8 cellular contexts compared by ENCODE assay signal in genomic region chr11:102268985-102269470, GRCh38. TPM values are rescaled to one million over a fixed set of nuclear protein-coding genes. Genes with fewer than 3 reads are reported as not detected.
DNase-seq lines count a peak whose midpoint lies in the region; ATAC-seq and TF ChIP-seq lines count a peak whose summit lies in the region.

No MANE protein-coding gene starts in this region.

- TF ChIP-seq POLR2A in esophagus muscularis mucosa (IDR thresholded peaks at IDR 0.05; ENCODE audit: low read depth): no peak

- ATAC-seq in Panc1 (no peak), GM19351 (IDR thresholded peaks at IDR 0.05; ENCODE audit: unreplicated experiment) (no peak), HG02973 (IDR thresholded peaks at IDR 0.05; ENCODE audit: unreplicated experiment) (no peak), GM21381 (IDR thresholded peaks at IDR 0.05; ENCODE audit: unreplicated experiment) (no peak)

- POLR2A ChIA-PET in Panc1 (lab: Charles Lee): interaction anchor here (0.6 kb wide), 1 partner anchor 125 kb away, joined by 3 read pairs; no protein-coding TSS in a partner anchor

- intact Hi-C loops in Panc1 (cut with micrococcal nuclease; ENCODE audit: unreplicated experiment): no loop called here
- intact Hi-C loops in esophagus muscularis mucosa (cut with DNase I): loop anchor here (5.0 kb wide), 2 partner anchors 157 to 257 kb away; partner anchors contain the start of gene YAP1

- no peak overlapping the region for H3K9ac ChIP-seq in rectal smooth muscle tissue (ENCODE audit: low read length)

- DNase-seq in Panc1 (ENCODE audit: low read depth, low spot score): no peak
- DNase-seq in esophagus muscularis mucosa (ENCODE audit: extremely low spot score): no peak
- no peak for DNase-seq in stimulated activated CD4-positive, alpha-beta T cell treated with anti-CD3 and anti-CD28 coated beads, Interleukin-1b, Interleukin-23, amount 100 ng/mL, for 48 hours

- CTCF ChIA-PET in Panc1 (lab: Charles Lee): interaction anchor here (1.0 to 1.1 kb wide), 2 partner anchors 11 to 18 kb away, joined by 3 to 7 read pairs; no protein-coding TSS in a partner anchor

- H3K4me3 ChIP-seq in GM08714 (ENCODE audit: low read length): peak overlapping the region; percentile 33; the same call in 1 of the 2 replicates
- peak overlapping the region; percentile 57 to 96 for H3K4me3 ChIP-seq in Panc1 (ENCODE audit: low read depth in 2 of 2, low read length in 2 of 2)
- peak overlapping the region; percentile 47 to 58 (median 50) for H3K4me3 ChIP-seq in esophagus muscularis mucosa
- peak overlapping the region; percentile 68 for H3K4me3 ChIP-seq in rectal smooth muscle tissue (ENCODE audit: low read length)

- TF ChIP-seq EP300 in esophagus muscularis mucosa (IDR thresholded peaks at IDR 0.05): no peak

- BruUV-seq in Panc1 (replicated peaks; lab: Mats Ljungman, UMichigan): no TSS peak

- H3K27me3 ChIP-seq in Panc1 (ENCODE audit: control insufficient read depth, insufficient read depth, low read length) (no peaks in the 10 kb centered on the region), esophagus muscularis mucosa (no peaks in the 10 kb centered on the region), rectal smooth muscle tissue (ENCODE audit: control insufficient read depth, insufficient read depth, low read length) (no peaks in the 10 kb centered on the region)

- peaks cover 25% of the 10 kb centered on the region for H3K4me1 ChIP-seq in Panc1 (ENCODE audit: control insufficient read depth, insufficient read depth, low read length)
- H3K4me1 ChIP-seq in esophagus muscularis mucosa: peaks cover 6 to 16% (median 14%) of the 10 kb centered on the region in 4 donors
- H3K4me1 ChIP-seq in rectal smooth muscle tissue (ENCODE audit: control insufficient read depth, insufficient read depth, low read length): no peaks in the 10 kb centered on the region

- in situ Hi-C loops in Panc1 (cut with HindIII; ENCODE audit: low pct_unique_long_range_greater_than_20kb, low sequenced_read_pairs): no loop called here

- 19% methylated on average over 6 of the region's 6 CpGs for WGBS in esophagus muscularis mucosa

- TF ChIP-seq CTCF in Panc1 (IDR thresholded peaks at IDR 0.05) (peak; percentile 42; the same call in 1 of the 2 replicates), esophagus muscularis mucosa (IDR thresholded peaks at IDR 0.05) (peak in 1 of 3 experiments; percentile 5)

- H3K9me3 ChIP-seq in Panc1 (ENCODE audit: control insufficient read depth, insufficient read depth, low read depth, low read length): no peaks in the 10 kb centered on the region
- no peaks in the 10 kb centered on the region for H3K9me3 ChIP-seq in esophagus muscularis mucosa

- no peaks in the 10 kb centered on the region for H3K36me3 ChIP-seq in Panc1 (ENCODE audit: control insufficient read depth, insufficient read depth, low read length)
- H3K36me3 ChIP-seq in esophagus muscularis mucosa: no peaks in the 10 kb centered on the region
- H3K36me3 ChIP-seq in rectal smooth muscle tissue (ENCODE audit: control insufficient read depth, insufficient read depth, low read length): no peaks in the 10 kb centered on the region

- peak overlapping the region; percentile 81 for H3K27ac ChIP-seq in Panc1 (ENCODE audit: low read length)
- peak overlapping the region in 1 of 4 donors; percentile 40 for H3K27ac ChIP-seq in esophagus muscularis mucosa (replicated peaks in 1 of 4)
- H3K27ac ChIP-seq in rectal smooth muscle tissue (ENCODE audit: low read depth, low read length): no peak overlapping the region

RNA-seq across cellular contexts. Expression of gene BIRC3, which starts 48.3 kb away (rescaled TPM):
- 65.4 TPM for total RNA-seq in Panc1 (2021; ENCODE audit: unreplicated experiment)
- polyA plus RNA-seq in Panc1 (2012; ENCODE audit: insufficient read length): 29.2 TPM
- 10 to 100 TPM in 3 of 4 donors, 1 to 10 TPM in 1; 10.0 to 13.7 (median 11.0) TPM for total RNA-seq in esophagus muscularis mucosa
